In genomic region chr20:31596831-31597482, GRCh38 we compare ENCODE assay signal across 14 cellular contexts. TPM values are rescaled to one million over a fixed set of nuclear protein-coding genes. Genes with fewer than 3 reads are reported as not detected.
DNase-seq lines count a peak whose midpoint lies in the region; TF ChIP-seq lines count a peak whose summit lies in the region.
"Had no signal": no experiment of that assay in that cellular context is flagged by ENCODE, and none has a peak within 500 bp of the region (broad histone marks: within the 10 kb centered on the region; RNA-seq: fewer than 3 reads in every experiment).

No MANE protein-coding gene starts in this region.

- H3K23ac ChIP-seq in trophoblast cell (ENCODE audit: low read length): no peak overlapping the region

- peaks cover 12% of the 10 kb centered on the region for H3K79me2 ChIP-seq in trophoblast cell (ENCODE audit: control insufficient read depth, insufficient read depth, low read length, poor library complexity)

- H3K9me3 ChIP-seq in HUES48 (ENCODE audit: control insufficient read depth, insufficient read depth, low read length): no peaks in the 10 kb centered on the region
- peaks cover 3% of the 10 kb centered on the region for H3K9me3 ChIP-seq in trophoblast cell (ENCODE audit: insufficient read depth, low read depth, low read length)

- no peak overlapping the region for H2AFZ ChIP-seq in trophoblast cell (ENCODE audit: insufficient read depth, low read length, poor library complexity)

- no peak overlapping the region for H4K12ac ChIP-seq in trophoblast cell (ENCODE audit: low read depth, low read length)

- no peak overlapping the region for H3K4me2 ChIP-seq in trophoblast cell (ENCODE audit: low read length)

- H3K18ac ChIP-seq in trophoblast cell (ENCODE audit: low read length): peak overlapping the region; percentile 93

- H4K8ac ChIP-seq in trophoblast cell (ENCODE audit: low read depth, low read length): peak overlapping the region; percentile 67

- H3K9ac ChIP-seq in HUES48 (ENCODE audit: low read depth, low read length) (no peak overlapping the region), trophoblast cell (ENCODE audit: low read length) (no peak overlapping the region)

- peak overlapping the region; percentile 85 for H2AK5ac ChIP-seq in trophoblast cell (ENCODE audit: low read length)

- peak overlapping the region; percentile 98 for H2BK5ac ChIP-seq in trophoblast cell (ENCODE audit: low read depth, low read length, poor library complexity)

- H3K4me1 ChIP-seq in HUES48 (ENCODE audit: control insufficient read depth, insufficient read depth, low read length) (peaks cover 26% of the 10 kb centered on the region), trophoblast cell (ENCODE audit: control insufficient read depth in 1 of 2, insufficient read depth in 2 of 2, low read length in 2 of 2) (peaks cover 28 to 37% of the 10 kb centered on the region in 2 experiments)

- peaks cover 14% of the 10 kb centered on the region for H3K27me3 Mint-ChIP-seq in endothelial cell (ENCODE audit: unreplicated experiment)

- peak overlapping the region; percentile 47 for H3K27ac ChIP-seq in HUES48 (ENCODE audit: low read depth, low read length)
- peak overlapping the region; percentile 98 for H3K27ac ChIP-seq in trophoblast cell (ENCODE audit: low read depth, low read length)

- peak overlapping the region; percentile 94 for H3K14ac ChIP-seq in trophoblast cell (ENCODE audit: low read length)

- H3K4me1 Mint-ChIP-seq in endothelial cell (ENCODE audit: unreplicated experiment): peaks cover 20% of the 10 kb centered on the region

- H3K27me3 ChIP-seq in HUES48 (ENCODE audit: control insufficient read depth, insufficient read depth, low read length) (no peaks in the 10 kb centered on the region), trophoblast cell (ENCODE audit: insufficient read depth, low read length) (no peaks in the 10 kb centered on the region)

- no CpG with 5 or more reads among the region's 4 CpGs for WGBS in trophoblast cell (ENCODE audit: extremely low coverage, insufficient coverage, insufficient read length)

- H3K27ac Mint-ChIP-seq in endothelial cell (ENCODE audit: unreplicated experiment): peak overlapping the region; percentile 52
- H3K27ac Mint-ChIP-seq: CD8-positive, alpha-beta T cell had no signal

- no peaks in the 10 kb centered on the region for H3K36me3 ChIP-seq in HUES48 (ENCODE audit: control insufficient read depth, insufficient read depth, low read length)
- no peaks in the 10 kb centered on the region for H3K36me3 ChIP-seq in trophoblast cell (ENCODE audit: control insufficient read depth in 1 of 2, insufficient read depth in 2 of 2, low read length in 2 of 2)

- no peaks in the 10 kb centered on the region for H3K36me3 Mint-ChIP-seq in endothelial cell (ENCODE audit: low read depth, unreplicated experiment)
- H3K36me3 Mint-ChIP-seq: CD8-positive, alpha-beta T cell had no signal

- H2BK120ac ChIP-seq in trophoblast cell (ENCODE audit: insufficient read depth, low read length, poor library complexity): peak overlapping the region; percentile 99

- no peaks in the 10 kb centered on the region for H3K9me3 Mint-ChIP-seq in endothelial cell (ENCODE audit: unreplicated experiment)
- H3K9me3 Mint-ChIP-seq: CD8-positive, alpha-beta T cell had no signal

- H3K4ac ChIP-seq in trophoblast cell (ENCODE audit: low read depth, low read length): peak overlapping the region; percentile 49

- no peak for TF ChIP-seq CTCF in endothelial cell (IDR thresholded peaks at IDR 0.05; ENCODE audit: unreplicated experiment)

- H4K91ac ChIP-seq in trophoblast cell (ENCODE audit: low read depth, low read length): peak overlapping the region; percentile 82

- H2BK12ac ChIP-seq in trophoblast cell (ENCODE audit: low read length): peak overlapping the region; percentile 97

- H3K4me3 ChIP-seq in HUES48 (ENCODE audit: low read depth, low read length): no peak overlapping the region
- H3K4me3 ChIP-seq in trophoblast cell (ENCODE audit: low read depth, low read length): no peak overlapping the region

- no peak overlapping the region for H3K4me3 Mint-ChIP-seq in endothelial cell (ENCODE audit: unreplicated experiment)
- H3K4me3 Mint-ChIP-seq: CD8-positive, alpha-beta T cell had no signal

- peaks cover 63% of the 10 kb centered on the region for H3K79me1 ChIP-seq in trophoblast cell (ENCODE audit: low read length)

- DNase-seq in AG08395 (ENCODE audit: low spot score) (peak; percentile 0), endothelial cell (ENCODE audit: low spot score) (no peak), trophoblast cell (peak; percentile 54 to 55), hippocampal formation (lab: John Stamatoyannopoulos, UW) (no peak), activated gamma-delta T cell (lab: John Stamatoyannopoulos, UW) (no peak), SW 1271 (lab: John Stamatoyannopoulos, UW) (no peak)
- no peak for DNase-seq in central memory CD4-positive, alpha-beta T cell
- DNase-seq: activated naive CD4-positive, alpha-beta T cell; CD8-positive, alpha-beta T cell; cortex of kidney; NCI-H1930 had no signal

RNA-seq across cellular contexts. Expression of gene ID1, which starts 8.1 kb away (rescaled TPM):
- total RNA-seq in endothelial cell (ENCODE audit: unreplicated experiment): 85.2 TPM
- polyA plus RNA-seq in trophoblast cell (2013): 992 and 1,052 TPM in 2 replicates

RNA-seq across cellular contexts. Expression of gene COX4I2, which starts 40.8 kb away (rescaled TPM):
- not detected for total RNA-seq in endothelial cell (ENCODE audit: unreplicated experiment)
- polyA plus RNA-seq in trophoblast cell (2013): 1.7 TPM in 2 replicates
- total RNA-seq: CD8-positive, alpha-beta T cell; glomerular endothelial cell; mononuclear cell had no signal

Comparison
In these comparisons a context has a peak if more than half of its experiments do, and no peak if none do; other contexts are left out.
1. DNase-seq: peak in AG08395 (single experiment) and trophoblast cell (2 of 2); none in endothelial cell (single experiment), hippocampal formation (0 of 2), central memory CD4-positive, alpha-beta T cell (single experiment), activated gamma-delta T cell (single experiment) and SW 1271 (0 of 2).